ENCODE assay signal across 23 cellular contexts in the genomic region with DNA sequence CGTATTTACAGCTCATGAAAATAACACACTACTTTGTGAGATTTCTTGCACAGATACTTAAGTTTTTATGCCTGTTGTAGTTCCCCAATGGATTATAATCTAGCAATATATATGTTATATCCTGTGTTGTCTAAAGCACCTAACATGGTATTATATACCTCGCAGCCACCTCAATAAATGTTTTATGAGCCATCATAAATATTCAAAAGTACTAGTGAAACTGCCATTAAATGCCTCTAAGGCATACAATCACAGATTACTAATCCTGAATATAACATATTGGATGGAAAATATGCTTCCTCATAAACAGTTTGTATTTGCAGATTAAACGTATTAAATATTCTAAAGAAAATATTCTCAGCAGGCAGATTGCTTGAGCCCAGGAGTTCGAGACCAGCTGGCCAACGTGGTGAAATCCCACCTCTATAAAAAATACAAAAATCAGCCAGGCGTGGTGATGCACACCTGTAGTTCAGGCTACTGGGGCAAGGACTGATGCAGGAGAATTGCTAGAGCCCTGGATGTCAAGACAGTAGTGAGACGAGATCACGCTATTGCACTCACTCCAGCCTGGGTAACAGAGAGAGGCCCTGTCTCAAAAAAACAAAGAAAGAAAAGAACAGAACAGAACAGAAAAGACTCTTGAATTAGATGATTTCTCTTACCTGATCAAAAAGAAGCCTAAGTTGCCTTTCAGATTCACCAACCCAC.
"Had no signal": no experiment of that assay in that cellular context is flagged by ENCODE, and none has a peak within 500 bp of the region (broad histone marks: within the 10 kb centered on the region; RNA-seq: fewer than 3 reads in every experiment).

No MANE protein-coding gene starts in this region.

- H3K9ac ChIP-seq: parathyroid adenoma had no signal

- H3K4me3 ChIP-seq: coronary artery, esophagus squamous epithelium, gastrocnemius medialis, upper lobe of right lung had no signal

- H3K9me3 ChIP-seq: esophagus squamous epithelium, gastrocnemius medialis, upper lobe of right lung had no signal

- H3K9me3 Mint-ChIP-seq: activated B cell treated with CpG ODN at 0.5 μM for 24 hours; activated naive CD4-positive, alpha-beta T cell treated with anti-CD3 and anti-CD28 coated beads for 36 hours; activated naive CD8-positive, alpha-beta T cell treated with anti-CD3 and anti-CD28 coated beads, Interleukin-2, amount 10 ng/mL, durations not matched to agents 7 days and 5 days; activated T-cell treated with anti-CD3 and anti-CD28 coated beads, Interleukin-2, amount 50 U/mL, for 72 hours; memory B cell; natural killer cell treated with Interleukin-12 subunit alpha and Interleukin-12 subunit beta and Interleukin-15 and Interleukin-18, amount 100 ng/mL, for 72 hours had no signal

- H3K79me2 ChIP-seq: parathyroid adenoma had no signal

- H3K4me3 Mint-ChIP-seq: activated B cell treated with CpG ODN at 0.5 μM for 24 hours; activated CD4-positive, alpha-beta T cell treated with anti-CD3 and anti-CD28 coated beads for 36 hours; activated naive CD4-positive, alpha-beta T cell treated with anti-CD3 and anti-CD28 coated beads for 36 hours; activated naive CD8-positive, alpha-beta T cell treated with anti-CD3 and anti-CD28 coated beads, Interleukin-2, amount 10 ng/mL, durations not matched to agents 7 days and 5 days; activated T-cell treated with anti-CD3 and anti-CD28 coated beads, Interleukin-2, amount 50 U/mL, for 72 hours; memory B cell; natural killer cell treated with Interleukin-12 subunit alpha and Interleukin-12 subunit beta and Interleukin-15 and Interleukin-18, amount 100 ng/mL, for 72 hours had no signal

- H3K27me3 ChIP-seq: esophagus squamous epithelium, gastrocnemius medialis, upper lobe of right lung had no signal

- H3K4me1 ChIP-seq: esophagus squamous epithelium, gastrocnemius medialis, parathyroid adenoma, upper lobe of right lung had no signal

- H3K4me1 Mint-ChIP-seq: activated B cell treated with CpG ODN at 0.5 μM for 24 hours had no signal

- ATAC-seq: activated CD4-positive, alpha-beta T cell treated with anti-CD3 and anti-CD28 coated beads for 36 hours; activated T-cell treated with anti-CD3 and anti-CD28 coated beads, Interleukin-2, amount 50 U/mL, for 72 hours; gastrocnemius medialis; natural killer cell treated with Interleukin-12 subunit alpha and Interleukin-12 subunit beta and Interleukin-15 and Interleukin-18, amount 100 ng/mL, for 72 hours; right cardiac atrium; stimulated activated naive CD8-positive, alpha-beta T cell treated with anti-CD3 and anti-CD28 coated beads, Interleukin-15, Interleukin-2, amounts not matched to agents 100 U/mL and 50 U/mL, for 24 hours; upper lobe of right lung had no signal

- H3K27me3 Mint-ChIP-seq: activated B cell treated with CpG ODN at 0.5 μM for 24 hours; activated CD4-positive, alpha-beta T cell treated with anti-CD3 and anti-CD28 coated beads for 36 hours; activated naive CD8-positive, alpha-beta T cell treated with anti-CD3 and anti-CD28 coated beads, Interleukin-2, amount 10 ng/mL, durations not matched to agents 7 days and 5 days; memory B cell; natural killer cell treated with Interleukin-12 subunit alpha and Interleukin-12 subunit beta and Interleukin-15 and Interleukin-18, amount 100 ng/mL, for 72 hours had no signal

- H2AFZ ChIP-seq: parathyroid adenoma had no signal

- H3K27ac ChIP-seq: coronary artery, esophagus squamous epithelium, gastrocnemius medialis, parathyroid adenoma, upper lobe of right lung had no signal

- H3K27ac Mint-ChIP-seq: activated B cell treated with CpG ODN at 0.5 μM for 24 hours; activated CD4-positive, alpha-beta T cell treated with anti-CD3 and anti-CD28 coated beads for 36 hours; activated naive CD4-positive, alpha-beta T cell treated with anti-CD3 and anti-CD28 coated beads for 36 hours; activated naive CD8-positive, alpha-beta T cell treated with anti-CD3 and anti-CD28 coated beads, Interleukin-2, amount 10 ng/mL, durations not matched to agents 7 days and 5 days; activated T-cell treated with anti-CD3 and anti-CD28 coated beads, Interleukin-2, amount 50 U/mL, for 72 hours; memory B cell; natural killer cell treated with Interleukin-12 subunit alpha and Interleukin-12 subunit beta and Interleukin-15 and Interleukin-18, amount 100 ng/mL, for 72 hours had no signal

- DNase-seq: activated B cell treated with CpG ODN at 0.5 μM for 24 hours; activated CD4-positive, alpha-beta T cell treated with anti-CD3 and anti-CD28 coated beads for 36 hours; activated CD4-positive, alpha-beta T cell treated with anti-CD3 and anti-CD28 coated beads, Interleukin-2, amount 50 U/mL, for 4 hours; activated CD8-positive, alpha-beta memory T cell treated with anti-CD3 and anti-CD28 coated beads, Interleukin-2, amount 50 U/mL, for 48 hours; activated effector memory CD4-positive, alpha-beta T cell treated with Interleukin-2 at 50 U/mL for 16 hours; activated naive CD4-positive, alpha-beta T cell treated with anti-CD3 and anti-CD28 coated beads for 36 hours; activated naive CD8-positive, alpha-beta T cell treated with anti-CD3 and anti-CD28 coated beads, Interleukin-2, amount 10 ng/mL, durations not matched to agents 7 days and 5 days; activated T-cell treated with anti-CD3 and anti-CD28 coated beads, Interleukin-2, amount 50 U/mL, for 72 hours; amniotic stem cell; cerebellar nuclear complex; esophagus squamous epithelium; gastrocnemius medialis; hippocampal formation; right cardiac atrium; stimulated activated CD4-positive, alpha-beta T cell treated with anti-CD3 and anti-CD28 coated beads, Interleukin-12 subunit alpha, Interleukin-12 subunit beta, amount 100 ng/mL, for 4 hours; stimulated activated CD4-positive, alpha-beta T cell treated with anti-CD3 and anti-CD28 coated beads, Interleukin-4, amount 100 ng/mL, for 4 hours; stimulated activated naive CD8-positive, alpha-beta T cell treated with anti-CD3 and anti-CD28 coated beads, Interleukin-15, Interleukin-2, amounts not matched to agents 100 U/mL and 50 U/mL, for 24 hours; T1000; upper lobe of right lung had no signal
